In genomic region chr11:128208329-128209220, GRCh38 we compare ENCODE assay signal across 10 cellular contexts.
DNase-seq lines count a peak whose midpoint lies in the region; ATAC-seq, FAIRE-seq and TF ChIP-seq lines count a peak whose summit lies in the region.
"Had no signal": no experiment of that assay in that cellular context is flagged by ENCODE, and none has a peak within 500 bp of the region (broad histone marks: within the 10 kb centered on the region; RNA-seq: fewer than 3 reads in every experiment).

No MANE protein-coding gene starts in this region.

- H3K27ac ChIP-seq in DND-41 (ENCODE audit: low read length), result no peak overlapping the region

- no peak for DNase-seq in DND-41
- DNase-seq in RCC 7860 (ENCODE audit: low spot score), result peak; percentile 92
- DNase-seq in fibroblast of pulmonary artery (ENCODE audit: low read depth), result peak; percentile 99
- peak; percentile 97 for DNase-seq in renal cortical epithelial cell (ENCODE audit: low read depth)
- no peak for DNase-seq in stimulated activated naive CD4-positive, alpha-beta T cell (lab: John Stamatoyannopoulos, UW)
- no peak for DNase-seq in NCI-H510A (lab: John Stamatoyannopoulos, UW)
- no peak for DNase-seq in NCI-H2029 treated with DMSO at 0.1 percent for 48 hours (lab: John Stamatoyannopoulos, UW)
- DNase-seq: NCI-H774; stimulated activated CD4-positive, alpha-beta T cell treated with anti-CD3 and anti-CD28 coated beads, Interleukin-15, amount 100 ng/mL, for 24 hours had no signal

- no peak overlapping the region for H3K4me2 ChIP-seq in DND-41 (ENCODE audit: insufficient read depth, low read length)

- no peak for TF ChIP-seq CTCF in DND-41 (IDR thresholded peaks at IDR 0.05; ENCODE audit: borderline replicate concordance, extremely low read depth, low read length, poor library complexity, severe bottlenecking)
- no peak for TF ChIP-seq CTCF in fibroblast of pulmonary artery (IDR thresholded peaks at IDR 0.05; ENCODE audit: low read length, missing control alignments)

- peak; percentile 96 for FAIRE-seq in RCC 7860 (lab: Jason Lieb, UNC)

- no peak overlapping the region for H2AFZ ChIP-seq in DND-41 (ENCODE audit: low read depth, low read length)

- peak; percentile 50; the same call in 2 of the 3 replicates for ATAC-seq in DND-41 (ENCODE audit: insufficient read depth, low read depth)
- ATAC-seq in HG03108 (IDR thresholded peaks at IDR 0.05; ENCODE audit: unreplicated experiment), result no peak

- no peak overlapping the region for H3K9ac ChIP-seq in DND-41 (ENCODE audit: low read depth, low read length)

- H3K9me3 ChIP-seq in DND-41 (ENCODE audit: insufficient read depth, low read length, severe bottlenecking), result peaks cover 3% of the 10 kb centered on the region

- H3K4me1 ChIP-seq in DND-41 (ENCODE audit: insufficient read depth, low read length), result no peaks in the 10 kb centered on the region

- H3K79me2 ChIP-seq in DND-41 (ENCODE audit: insufficient read depth, low read length), result no peaks in the 10 kb centered on the region

- H3K36me3 ChIP-seq in DND-41 (ENCODE audit: insufficient read depth, low read length), result no peaks in the 10 kb centered on the region

- H3K4me3 ChIP-seq in DND-41 (ENCODE audit: low read depth in 1 of 2, low read length in 2 of 2), result no peak overlapping the region
- H3K4me3 ChIP-seq in fibroblast of pulmonary artery (replicated peaks; ENCODE audit: low read depth, low read length), result no peak overlapping the region

- no peaks in the 10 kb centered on the region for H3K27me3 ChIP-seq in DND-41 (ENCODE audit: insufficient read depth, low read length, poor library complexity)

- H4K20me1 ChIP-seq in DND-41 (ENCODE audit: insufficient read depth, low read length), result no peaks in the 10 kb centered on the region

Comparison
In these comparisons a context has a peak if more than half of its experiments do, and no peak if none do; other contexts are left out.
1. DNase-seq: peak in RCC 7860 (single experiment), fibroblast of pulmonary artery (single experiment) and renal cortical epithelial cell (single experiment); none in DND-41 (single experiment), stimulated activated naive CD4-positive, alpha-beta T cell (0 of 6), NCI-H510A (single experiment) and NCI-H2029 treated with DMSO at 0.1 percent for 48 hours (single experiment).